19 cellular contexts compared by ENCODE assay signal in the genomic region with DNA sequence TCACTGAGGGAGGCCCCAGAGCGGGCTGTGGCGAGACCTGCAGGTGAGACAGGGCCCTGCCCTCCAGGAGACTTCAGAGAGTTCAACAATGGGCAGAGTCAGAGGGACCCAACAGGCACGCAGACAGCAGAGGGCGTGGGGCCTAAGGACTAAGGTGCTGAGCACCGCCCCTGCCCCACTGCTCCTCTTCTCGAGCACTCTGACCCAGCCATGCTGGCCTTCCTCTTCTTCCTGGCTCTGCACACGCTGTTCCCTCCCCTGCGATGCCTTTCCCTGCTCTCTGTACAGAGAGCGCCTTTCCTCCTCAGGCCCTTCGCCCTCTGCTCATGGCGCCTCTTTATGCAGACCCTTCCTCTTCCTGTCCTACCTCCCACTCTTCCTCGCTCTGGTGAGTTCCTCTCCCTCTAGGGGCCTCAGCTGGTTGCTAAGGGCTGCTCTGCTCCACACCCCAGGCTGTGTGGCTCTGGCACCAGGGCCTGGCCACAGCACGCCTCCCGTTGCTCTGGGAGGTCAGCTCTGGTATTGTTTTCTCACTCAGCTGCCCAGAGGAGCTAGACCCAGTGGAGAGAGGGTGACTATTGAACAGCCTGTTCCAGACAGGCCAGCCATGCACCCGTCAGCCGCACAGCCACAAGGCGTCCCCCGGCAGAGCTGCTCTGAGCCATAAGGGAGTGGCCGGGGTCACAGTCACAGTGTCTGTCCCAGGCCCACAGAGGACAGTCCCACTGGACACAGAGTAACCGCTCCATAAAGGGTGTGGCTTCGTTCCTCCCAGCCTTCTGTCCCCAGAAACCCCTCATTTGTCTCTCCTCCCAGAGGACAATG. TPM values are rescaled to one million over a fixed set of nuclear protein-coding genes. Genes with fewer than 3 reads are reported as not detected.
DNase-seq lines count a peak whose midpoint lies in the region; ATAC-seq, FAIRE-seq and TF ChIP-seq lines count a peak whose summit lies in the region.
"Had no signal": no experiment of that assay in that cellular context is flagged by ENCODE, and none has a peak within 500 bp of the region (broad histone marks: within the 10 kb centered on the region; RNA-seq: fewer than 3 reads in every experiment).

No MANE protein-coding gene starts in this region.

- H2AK5ac ChIP-seq in H9 (ENCODE audit: insufficient read length, low read length), result no peak overlapping the region
- H2AK5ac ChIP-seq in H1 (ENCODE audit: low read depth, low read length), result 0 out of 2 replicates have a peak overlapping the region, but pooled peaks have one; percentile 82
- no peak overlapping the region for H2AK5ac ChIP-seq in trophoblast cell (ENCODE audit: low read length)

- no peaks in the 10 kb centered on the region for H4K20me1 ChIP-seq in H9 (ENCODE audit: control insufficient read depth, insufficient read depth, insufficient read length)
- no peaks in the 10 kb centered on the region; the same call in 1 of the 2 replicates for H4K20me1 ChIP-seq in Karpas-422 (ENCODE audit: insufficient read depth, low read depth, low read length)
- peaks cover 0 to 2% of the 10 kb centered on the region in 2 experiments for H4K20me1 ChIP-seq in H1 (replicated peaks in 1 of 2; ENCODE audit: control insufficient read depth in 1 of 2, insufficient read depth in 2 of 2, low read length in 2 of 2)

- H3K27me3 Mint-ChIP-seq in H9 (ENCODE audit: low read depth), result no peaks in the 10 kb centered on the region
- H3K27me3 Mint-ChIP-seq: naive thymus-derived CD8-positive, alpha-beta T cell had no signal

- H2BK120ac ChIP-seq in H9 (ENCODE audit: low read depth, low read length, poor library complexity, severe bottlenecking) (no peak overlapping the region), H1 (replicated peaks; ENCODE audit: low read depth, low read length) (no peak overlapping the region), trophoblast cell (ENCODE audit: insufficient read depth, low read length, poor library complexity) (no peak overlapping the region)

- H2BK15ac ChIP-seq in H9 (ENCODE audit: low read depth, low read length) (no peak overlapping the region), H1 (ENCODE audit: low read length) (no peak overlapping the region)

- no peak overlapping the region for H3K27ac ChIP-seq in H9 (ENCODE audit: insufficient read length, low read depth, low read length)
- no peak overlapping the region for H3K27ac ChIP-seq in Karpas-422 (ENCODE audit: low read length)
- H3K27ac ChIP-seq in H1 (ENCODE audit: low read depth, low read length), result no peak overlapping the region
- H3K27ac ChIP-seq in trophoblast cell (ENCODE audit: low read depth, low read length), result no peak overlapping the region
- H3K27ac ChIP-seq: adrenal gland, hepatocyte had no signal

- 0 out of 2 replicates have a peak overlapping the region, but pooled peaks have one; percentile 20 for H3K14ac ChIP-seq in H9 (ENCODE audit: insufficient read depth, low read length)
- H3K14ac ChIP-seq in H1 (ENCODE audit: insufficient read length), result no peak overlapping the region
- no peak overlapping the region for H3K14ac ChIP-seq in trophoblast cell (ENCODE audit: low read length)

- H3K36me3 ChIP-seq in Karpas-422 (ENCODE audit: insufficient read depth, low read length) (no peaks in the 10 kb centered on the region), H1 (ENCODE audit: control insufficient read depth in 2 of 4, insufficient read depth in 4 of 4, low read length in 3 of 4) (no peaks in the 10 kb centered on the region), trophoblast cell (ENCODE audit: control insufficient read depth in 1 of 2, insufficient read depth in 2 of 2, low read length in 2 of 2) (no peaks in the 10 kb centered on the region)
- H3K36me3 ChIP-seq: adrenal gland had no signal

- no peak for DNase-seq in H9
- peak; percentile 59 for DNase-seq in Karpas-422
- DNase-seq in H1 (ENCODE audit: low read depth in 1 of 2, low spot score in 2 of 2), result no peak
- DNase-seq in trophoblast cell, result no peak
- no peak for DNase-seq in cerebellar nuclear complex (lab: John Stamatoyannopoulos, UW)
- DNase-seq in iPS-NIHi7 (ENCODE audit: extremely low spot score), result no peak
- DNase-seq: activated CD4-positive, alpha-beta T cell treated with anti-CD3 and anti-CD28 coated beads for 1 hour; GOT3; NCI-H1417; NCI-H2107; NCI-H510A; SW 1271 had no signal

- POLR2A ChIA-PET in H1 (lab: Charles Lee; ENCODE audit: partially characterized antibody), result interaction anchor here (3.0 kb wide), 1 partner anchor 13 kb away, joined by 26 read pairs; a partner anchor contains a TSS

- no peak overlapping the region for H4K8ac ChIP-seq in H9 (replicated peaks; ENCODE audit: insufficient read length, low read depth, low read length)
- no peak overlapping the region for H4K8ac ChIP-seq in H1 (ENCODE audit: extremely low read depth, insufficient read depth, low read length)
- H4K8ac ChIP-seq in trophoblast cell (ENCODE audit: low read depth, low read length), result no peak overlapping the region

- no peaks in the 10 kb centered on the region; a peak in 1 of 7 replicates for H3K36me3 Mint-ChIP-seq in H9 (ENCODE audit: insufficient read depth in 1 of 3, low read depth in 3 of 3)
- H3K36me3 Mint-ChIP-seq: naive thymus-derived CD8-positive, alpha-beta T cell had no signal

- H3K9me3 ChIP-seq in H9 (ENCODE audit: control insufficient read depth, low read depth, low read length) (no peaks in the 10 kb centered on the region), Karpas-422 (ENCODE audit: low read length) (no peaks in the 10 kb centered on the region), H1 (ENCODE audit: insufficient read depth in 2 of 2, low read depth in 1 of 2, low read length in 1 of 2) (no peaks in the 10 kb centered on the region), trophoblast cell (ENCODE audit: insufficient read depth, low read depth, low read length) (peaks cover 4% of the 10 kb centered on the region)
- H3K9me3 ChIP-seq: adrenal gland had no signal

- H4K12ac ChIP-seq in trophoblast cell (ENCODE audit: low read depth, low read length), result no peak overlapping the region

- H2BK20ac ChIP-seq in H9 (ENCODE audit: low read depth, low read length, poor library complexity, severe bottlenecking) (no peak overlapping the region), H1 (ENCODE audit: low read length) (no peak overlapping the region)

- no peak for TF ChIP-seq EP300 in H1 (IDR thresholded peaks at IDR 0.05; ENCODE audit: borderline replicate concordance in 1 of 2, low read depth in 2 of 2, low read length in 2 of 2)

- no peaks in the 10 kb centered on the region for H3K79me1 ChIP-seq in H9 (ENCODE audit: insufficient read depth, low read depth, low read length, poor library complexity, severe bottlenecking)
- no peaks in the 10 kb centered on the region for H3K79me1 ChIP-seq in H1 (ENCODE audit: low read depth, low read length)
- H3K79me1 ChIP-seq in trophoblast cell (ENCODE audit: low read length), result no peaks in the 10 kb centered on the region

- H3K79me2 ChIP-seq in H9 (ENCODE audit: insufficient read depth, low read length) (no peaks in the 10 kb centered on the region), Karpas-422 (ENCODE audit: low read length) (no peaks in the 10 kb centered on the region), H1 (ENCODE audit: control insufficient read depth in 1 of 2, insufficient read depth in 2 of 2, low read length in 2 of 2) (no peaks in the 10 kb centered on the region), trophoblast cell (ENCODE audit: control insufficient read depth, insufficient read depth, low read length, poor library complexity) (no peaks in the 10 kb centered on the region)
- H3K79me2 ChIP-seq: hepatocyte had no signal

- H3K27ac Mint-ChIP-seq in H9, result peak overlapping the region in 2 of 3 experiments; percentile 49 to 60; a peak in 3 of 7 replicates

- TF ChIP-seq RAD21 in H1 (IDR thresholded peaks at IDR 0.05 in 1 of 2, conservative IDR thresholded peaks at IDR 0.05 in 1 of 2; ENCODE audit: low read depth in 2 of 2, low read length in 2 of 2), result no peak

- H3K4me1 ChIP-seq in H9 (ENCODE audit: insufficient read depth, low read length) (no peaks in the 10 kb centered on the region; the same call in 1 of the 2 replicates), Karpas-422 (ENCODE audit: low read length) (no peaks in the 10 kb centered on the region), H1 (replicated peaks in 1 of 4; ENCODE audit: control insufficient read depth in 3 of 4, insufficient read depth in 4 of 4, low read length in 3 of 4) (peaks cover 0 to 7% (median 5%) of the 10 kb centered on the region in 4 experiments; a peak in 5 of 7 replicates), trophoblast cell (ENCODE audit: control insufficient read depth in 1 of 2, insufficient read depth in 2 of 2, low read length in 2 of 2) (peaks cover 3 to 5% of the 10 kb centered on the region in 2 experiments)
- H3K4me1 ChIP-seq: adrenal gland had no signal

- no peak overlapping the region for H3K4me3 Mint-ChIP-seq in H9
- H3K4me3 Mint-ChIP-seq: naive thymus-derived CD8-positive, alpha-beta T cell had no signal

- H3K9me3 Mint-ChIP-seq in H9, result no peaks in the 10 kb centered on the region
- H3K9me3 Mint-ChIP-seq: naive thymus-derived CD8-positive, alpha-beta T cell had no signal

- H3K9me2 ChIP-seq in Karpas-422 (replicated peaks; ENCODE audit: insufficient read depth, low read length), result no peaks in the 10 kb centered on the region

- H3K4me3 ChIP-seq in Karpas-422 (ENCODE audit: low read length), result no peak overlapping the region
- H3K4me3 ChIP-seq in H1 (ENCODE audit: extremely low read depth in 1 of 4, insufficient read depth in 2 of 4, low read depth in 3 of 4, low read length in 4 of 4), result no peak overlapping the region
- peak overlapping the region; percentile 10 for H3K4me3 ChIP-seq in trophoblast cell (ENCODE audit: low read depth, low read length)
- H3K4me3 ChIP-seq: adrenal gland, GM12878, hepatocyte had no signal

- FAIRE-seq in H1 (lab: Jason Lieb, UNC), result no peak
- FAIRE-seq: GM12878, GM19239 had no signal

- H3K4ac ChIP-seq in H9 (ENCODE audit: low read depth, low read length), result no peak overlapping the region; the same call in 1 of the 2 replicates
- H3K4ac ChIP-seq in H1 (replicated peaks; ENCODE audit: insufficient read length, low read depth, low read length), result no peak overlapping the region
- no peak overlapping the region for H3K4ac ChIP-seq in trophoblast cell (ENCODE audit: low read depth, low read length)

- H3K56ac ChIP-seq in H9 (ENCODE audit: insufficient read length, low read depth, low read length), result no peak overlapping the region
- no peak overlapping the region for H3K56ac ChIP-seq in H1 (replicated peaks; ENCODE audit: insufficient read length, low read depth, low read length)

- no CpG with 5 or more reads among the region's 21 CpGs for WGBS in H9 (ENCODE audit: extremely low coverage, insufficient read length, low lambda C conversion rate)
- 91% methylated on average over 21 of the region's 21 CpGs; no CpG with 5 or more reads in 1 of the 2 experiments for WGBS in H1 (ENCODE audit: extremely low coverage in 1 of 2, insufficient coverage in 1 of 2, insufficient read length in 1 of 2, insufficient replicate concordance in 2 of 2, low coverage in 1 of 2, low lambda C conversion rate in 2 of 2, missing lambda C conversion rate in 1 of 2), 2 experiments
- no CpG with 5 or more reads among the region's 21 CpGs for WGBS in trophoblast cell (ENCODE audit: extremely low coverage, insufficient coverage, insufficient read length)

- CTCF ChIA-PET in H1 (lab: Charles Lee; ENCODE audit: partially characterized antibody), result interaction anchor here (0.7 to 4.4 kb wide), 12 partner anchors 9 to 122 kb away, joined by 3 to 47 read pairs (median 6); a partner anchor contains a TSS

- H3K9ac ChIP-seq in H9 (ENCODE audit: extremely low read depth, insufficient read length, low read length) (no peak overlapping the region), Karpas-422 (ENCODE audit: low read length) (no peak overlapping the region), H1 (replicated peaks in 1 of 4; ENCODE audit: extremely low read depth in 1 of 4, low read depth in 3 of 4, low read length in 3 of 4) (no peak overlapping the region), trophoblast cell (ENCODE audit: low read length) (no peak overlapping the region)

- H3K23ac ChIP-seq in H9 (ENCODE audit: insufficient read length, low read depth, low read length), result no peak overlapping the region
- H3K23ac ChIP-seq in H1 (ENCODE audit: insufficient read length), result no peak overlapping the region
- no peak overlapping the region for H3K23ac ChIP-seq in trophoblast cell (ENCODE audit: low read length)

- H3K18ac ChIP-seq in H9 (ENCODE audit: insufficient read length, low read depth, low read length) (no peak overlapping the region), H1 (ENCODE audit: extremely low read depth, low read length) (peak overlapping the region; percentile 19; the same call in 1 of the 2 replicates), trophoblast cell (ENCODE audit: low read length) (no peak overlapping the region)

- no peak overlapping the region for H3T11ph ChIP-seq in H9 (ENCODE audit: low read length)

- H2BK12ac ChIP-seq in H9 (ENCODE audit: insufficient read length, low read depth, low read length) (no peak overlapping the region), H1 (ENCODE audit: low read depth, low read length) (peak overlapping the region; percentile 39; the same call in 1 of the 2 replicates), trophoblast cell (ENCODE audit: low read length) (no peak overlapping the region)

- no peak overlapping the region for H4K5ac ChIP-seq in H9 (ENCODE audit: insufficient read length, low read depth, low read length)
- H4K5ac ChIP-seq in H1 (ENCODE audit: insufficient read length, low read depth, low read length), result no peak overlapping the region

- TF ChIP-seq CTCF in H9 (conservative IDR thresholded peaks at IDR 0.05) (no peak), H1 (IDR thresholded peaks at IDR 0.05; ENCODE audit: control extremely low read depth in 1 of 3, insufficient read depth in 1 of 3, low read depth in 1 of 3, low read length in 3 of 3) (no peak)

- no peak overlapping the region for H2AFZ ChIP-seq in H9 (ENCODE audit: low read length)
- H2AFZ ChIP-seq in Karpas-422 (ENCODE audit: low read length), result no peak overlapping the region
- no peak overlapping the region for H2AFZ ChIP-seq in H1 (ENCODE audit: low read length)
- H2AFZ ChIP-seq in trophoblast cell (ENCODE audit: insufficient read depth, low read length, poor library complexity), result no peak overlapping the region
- H2AFZ ChIP-seq: hepatocyte had no signal

- H3K27me3 ChIP-seq in H9 (ENCODE audit: insufficient read depth, low read length) (no peaks in the 10 kb centered on the region), Karpas-422 (ENCODE audit: low read length) (no peaks in the 10 kb centered on the region), H1 (replicated peaks in 1 of 4; ENCODE audit: control insufficient read depth in 3 of 4, extremely low read depth in 1 of 4, insufficient read depth in 3 of 4, low read length in 3 of 4) (no peaks in the 10 kb centered on the region), trophoblast cell (ENCODE audit: insufficient read depth, low read length) (no peaks in the 10 kb centered on the region)
- H3K27me3 ChIP-seq: adrenal gland, hepatocyte had no signal

- H4K91ac ChIP-seq in H9 (ENCODE audit: insufficient read length, low read depth, low read length) (no peak overlapping the region), H1 (replicated peaks; ENCODE audit: insufficient read length, low read length) (peak overlapping the region; percentile 17), trophoblast cell (ENCODE audit: low read depth, low read length) (no peak overlapping the region)

- H3K4me1 Mint-ChIP-seq in H9, result peaks cover 6 to 10% of the 10 kb centered on the region in 2 experiments

- no peak overlapping the region for H2BK5ac ChIP-seq in H9 (ENCODE audit: insufficient read length, low read length)
- H2BK5ac ChIP-seq in H1 (ENCODE audit: low read depth, low read length), result no peak overlapping the region
- H2BK5ac ChIP-seq in trophoblast cell (ENCODE audit: low read depth, low read length, poor library complexity), result no peak overlapping the region

- ATAC-seq in GM18868 (IDR thresholded peaks at IDR 0.05; ENCODE audit: unreplicated experiment) (no peak), HG03095 (IDR thresholded peaks at IDR 0.05; ENCODE audit: unreplicated experiment) (no peak)
- ATAC-seq: GM12878; naive thymus-derived CD8-positive, alpha-beta T cell had no signal

- H3K23me2 ChIP-seq in H9 (ENCODE audit: insufficient read length, low read depth, low read length, poor library complexity, severe bottlenecking), result no peaks in the 10 kb centered on the region
- peaks cover 2% of the 10 kb centered on the region; the same call in 1 of the 2 replicates for H3K23me2 ChIP-seq in H1 (ENCODE audit: low read depth, low read length)

- no peak for TF ChIP-seq POLR2A in H1 (IDR thresholded peaks at IDR 0.05; ENCODE audit: control extremely low read depth in 1 of 2, low read depth in 2 of 2, low read length in 2 of 2)

- H3K4me2 ChIP-seq in H9 (ENCODE audit: insufficient read depth, insufficient read length, low read length), result no peak overlapping the region
- H3K4me2 ChIP-seq in Karpas-422 (ENCODE audit: low read depth, low read length, poor library complexity, severe bottlenecking), result no peak overlapping the region
- no peak overlapping the region for H3K4me2 ChIP-seq in H1 (ENCODE audit: insufficient read depth in 1 of 2, low read depth in 2 of 2, low read length in 2 of 2)
- H3K4me2 ChIP-seq in trophoblast cell (ENCODE audit: low read length), result no peak overlapping the region
- H3K4me2 ChIP-seq: hepatocyte had no signal

RNA-seq across cellular contexts. Expression of a gene that starts 13.6 kb away (rescaled TPM):
- total RNA-seq in H9 (2021), result 5.7 and 6.8 TPM in 2 replicates
- total RNA-seq in Karpas-422 (2014; rRNA removed; shearing (Covaris generic); ENCODE audit: low replicate concordance), result not detected in 2 replicates
- 1.8 and 2.6 TPM in 2 replicates for total RNA-seq in H1 (2021; fragmentation: NEBNext Ultra II Directional; extraction: Animal tissue kit (Norgen Biotek cat#: 25700))
- 2.3 and 2.9 TPM in 2 replicates for polyA plus RNA-seq in H1 (2011; rRNA removed)
- 2.4 TPM for polyA plus RNA-seq in H1 (2011; cell fraction: cytosol; rRNA removed)
- polyA plus RNA-seq in H1 (2011; cell fraction: nucleus; rRNA removed), result 5.4 TPM
- 0.72 to 2.7 TPM (median 2.0 TPM) in 4 replicates for polyA plus RNA-seq in H1 (2012, experiment 1 of 2)
- 2.0 TPM for polyA plus RNA-seq in H1 (2012, experiment 2 of 2)
- polyA plus RNA-seq in H1 (2013, experiment 1 of 2), result 1.5 TPM
- 1.5 TPM for polyA plus RNA-seq in H1 (2013, experiment 2 of 2)
- 1.9 and 2.1 TPM in 2 replicates for polyA minus RNA-seq in H1 (2011; rRNA and poly(A)+ RNA removed)
- 1.9 TPM for polyA minus RNA-seq in H1 (2011; cell fraction: cytosol; rRNA and poly(A)+ RNA removed)
- polyA minus RNA-seq in H1 (2011; cell fraction: nucleus; rRNA and poly(A)+ RNA removed), result 15.3 TPM
- 0.49 and 0.68 TPM in 2 replicates for polyA plus RNA-seq in trophoblast cell (2013)
- total RNA-seq: GM12878 had no signal

RNA-seq across cellular contexts. Expression of a gene that starts 33.0 kb away (rescaled TPM):
- 19.6 and 20.0 TPM in 2 replicates for total RNA-seq in H9 (2021)
- 8.8 and 17.6 TPM in 2 replicates for total RNA-seq in Karpas-422 (2014; rRNA removed; shearing (Covaris generic); ENCODE audit: low replicate concordance)
- total RNA-seq in H1 (2021; fragmentation: NEBNext Ultra II Directional; extraction: Animal tissue kit (Norgen Biotek cat#: 25700)), result 15.8 and 16.9 TPM in 2 replicates
- polyA plus RNA-seq in H1 (2011; rRNA removed), result 19.7 and 22.1 TPM in 2 replicates
- polyA plus RNA-seq in H1 (2011; cell fraction: cytosol; rRNA removed), result 22.5 TPM
- polyA plus RNA-seq in H1 (2011; cell fraction: nucleus; rRNA removed), result 17.7 TPM
- polyA plus RNA-seq in H1 (2012, experiment 1 of 2), result 11.9 to 16.0 TPM (median 14.9 TPM) in 4 replicates
- 19.9 TPM for polyA plus RNA-seq in H1 (2012, experiment 2 of 2)
- polyA plus RNA-seq in H1 (2013, experiment 1 of 2), result 12.0 TPM
- 11.1 TPM for polyA plus RNA-seq in H1 (2013, experiment 2 of 2)
- 14.9 and 21.8 TPM in 2 replicates for polyA minus RNA-seq in H1 (2011; rRNA and poly(A)+ RNA removed)
- polyA minus RNA-seq in H1 (2011; cell fraction: cytosol; rRNA and poly(A)+ RNA removed), result 10.3 TPM
- polyA minus RNA-seq in H1 (2011; cell fraction: nucleus; rRNA and poly(A)+ RNA removed), result 30.3 TPM
- 10.0 and 10.1 TPM in 2 replicates for polyA plus RNA-seq in trophoblast cell (2013)
